In the genomic region with DNA sequence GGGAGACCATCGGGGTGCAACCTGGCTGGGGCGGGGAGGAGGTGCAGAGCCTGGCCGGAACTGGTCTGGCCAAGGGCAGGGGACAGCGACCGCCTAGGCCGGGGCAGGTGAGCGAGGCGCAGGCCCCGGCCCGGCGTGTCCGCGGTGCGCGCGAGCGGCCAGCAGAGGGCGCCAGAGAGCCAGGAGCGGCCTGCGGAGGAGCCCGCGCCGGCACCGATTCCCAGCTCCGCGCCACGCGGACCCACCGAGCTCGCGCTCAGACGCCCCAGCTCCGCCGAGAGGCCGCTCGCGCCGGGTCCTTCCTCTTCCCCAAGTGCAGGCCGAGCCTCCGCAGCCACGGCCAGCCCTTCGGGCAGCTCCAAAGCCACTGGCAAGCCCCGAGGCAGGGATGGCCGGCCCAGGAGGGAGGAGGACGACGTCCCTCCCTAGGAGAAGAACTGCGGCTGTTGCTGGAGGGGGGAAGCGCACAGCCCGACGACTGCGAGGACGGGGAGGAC, we compare ENCODE assay signal across 8 cellular contexts.
DNase-seq lines count a peak whose midpoint lies in the region; ATAC-seq and TF ChIP-seq lines count a peak whose summit lies in the region.
"Not testable (repeated sequence)": the region's sequence is repeated elsewhere in the genome, so short reads cannot be mapped to it uniquely, and the experiment has no call there.

No MANE protein-coding gene starts in this region.

- H3K27me3 ChIP-seq in fibroblast of lung (ENCODE audit: control insufficient read depth, insufficient read depth, low read length); aorta (ENCODE audit: control insufficient read depth in 1 of 2, insufficient read depth in 2 of 2, low read length in 1 of 2): not testable (repeated sequence)

- H3K79me2 ChIP-seq in fibroblast of lung (ENCODE audit: control insufficient read depth, insufficient read depth, low read length), result not testable (repeated sequence)

- H3K9me3 Mint-ChIP-seq in activated naive CD8-positive, alpha-beta T cell treated with anti-CD3 and anti-CD28 coated beads for 36 hours, result not testable (repeated sequence)

- H3K4me2 ChIP-seq in fibroblast of lung (ENCODE audit: extremely low read depth, insufficient read depth, low read length), result not testable (repeated sequence)

- not testable (repeated sequence) for H3K4me1 Mint-ChIP-seq in activated naive CD8-positive, alpha-beta T cell treated with anti-CD3 and anti-CD28 coated beads for 36 hours

- H3K4me1 ChIP-seq in fibroblast of lung (ENCODE audit: control insufficient read depth, extremely low read depth, insufficient read depth, low read length); aorta (ENCODE audit: control insufficient read depth in 1 of 2, insufficient read depth in 2 of 2, low read length in 2 of 2): not testable (repeated sequence)

- not testable (repeated sequence) for H3K9me3 ChIP-seq in fibroblast of lung (ENCODE audit: control insufficient read depth, insufficient read depth, low read depth, low read length); aorta (ENCODE audit: control insufficient read depth, low read length)

- not testable (repeated sequence) for H3K36me3 Mint-ChIP-seq in activated naive CD8-positive, alpha-beta T cell treated with anti-CD3 and anti-CD28 coated beads for 36 hours

- 3% methylated on average over 41 to 52 of the region's 52 CpGs for WGBS in aorta, 2 donors

- H3K4me3 Mint-ChIP-seq in activated naive CD8-positive, alpha-beta T cell treated with anti-CD3 and anti-CD28 coated beads for 36 hours, result not testable (repeated sequence)

- not testable (repeated sequence) for H3K27ac Mint-ChIP-seq in activated naive CD8-positive, alpha-beta T cell treated with anti-CD3 and anti-CD28 coated beads for 36 hours

- DNase-seq in GM10266 (ENCODE audit: extremely low spot score) (peak; percentile 47), NCI-H1048 (lab: John Stamatoyannopoulos, UW) (peak; percentile 4), fibroblast of lung (ENCODE audit: low read depth in 2 of 2) (peak; percentile 7 to 40), lung microvascular endothelial cell (ENCODE audit: low read depth in 2 of 2) (peak; percentile 13 to 55), aorta (peak; percentile 61 to 89)
- DNase-seq in activated naive CD8-positive, alpha-beta T cell treated with anti-CD3 and anti-CD28 coated beads for 36 hours, result peak; percentile 66
- DNase-seq in stimulated activated CD4-positive, alpha-beta T cell treated with anti-CD3 and anti-CD28 coated beads, Interleukin-12 subunit alpha, Interleukin-12 subunit beta, amount 100 ng/mL, for 4 hours, result peak; percentile 51

- not testable (repeated sequence) for H4K20me1 ChIP-seq in fibroblast of lung (ENCODE audit: control insufficient read depth, extremely low read depth, insufficient read depth, low read length)

- not testable (repeated sequence) for H3K36me3 ChIP-seq in fibroblast of lung (ENCODE audit: control insufficient read depth, insufficient read depth, low read length); aorta (ENCODE audit: control insufficient read depth in 1 of 2, insufficient read depth in 2 of 2, low read length in 1 of 2)

- H3K27me3 Mint-ChIP-seq in activated naive CD8-positive, alpha-beta T cell treated with anti-CD3 and anti-CD28 coated beads for 36 hours, result peaks cover 25% of the 10 kb centered on the region

- peak overlapping the region; percentile 33 for H2AFZ ChIP-seq in fibroblast of lung (ENCODE audit: low read length)

- TF ChIP-seq CTCF in GM10266 (IDR thresholded peaks at IDR 0.05; ENCODE audit: control insufficient read depth, insufficient read depth, low read depth, missing control alignments) (peak; percentile 73), VCaP (conservative IDR thresholded peaks at IDR 0.05) (peak; percentile 86), fibroblast of lung (conservative IDR thresholded peaks at IDR 0.05 in 1 of 2, IDR thresholded peaks at IDR 0.05 in 1 of 2; ENCODE audit: low read depth in 1 of 2, low read length in 2 of 2) (peak; percentile 18 to 41)

- H3K9ac ChIP-seq in fibroblast of lung (ENCODE audit: insufficient read depth, low read length), result not testable (repeated sequence)

- not testable (repeated sequence) for ATAC-seq in aorta (ENCODE audit: low FRiP score)

- H3K27ac ChIP-seq in VCaP; fibroblast of lung (ENCODE audit: insufficient read depth, low read length); aorta (ENCODE audit: low read depth in 1 of 2, low read length in 2 of 2): not testable (repeated sequence)

- intact Hi-C loops in aorta (cut with DNase I), result not testable (repeated sequence)

- H3K4me3 ChIP-seq in fibroblast of lung (replicated peaks in 1 of 4; ENCODE audit: control extremely low read depth in 1 of 4, insufficient read depth in 1 of 4, low read depth in 3 of 4, low read length in 4 of 4), result peak overlapping the region in 1 of 4 experiments; percentile 22
- H3K4me3 ChIP-seq in aorta (ENCODE audit: low read length in 2 of 2), result not testable (repeated sequence)

Comparison
In these comparisons a context has a peak if more than half of its experiments do, and no peak if none do; other contexts are left out.
1. DNase-seq: peak in every context shown above with its lines; median percentile 75 in aorta; 66 in activated naive CD8-positive, alpha-beta T cell treated with anti-CD3 and anti-CD28 coated beads for 36 hours; 51 in stimulated activated CD4-positive, alpha-beta T cell treated with anti-CD3 and anti-CD28 coated beads, Interleukin-12 subunit alpha, Interleukin-12 subunit beta, amount 100 ng/mL, for 4 hours; 47 in GM10266; 34 in lung microvascular endothelial cell; 24 in fibroblast of lung; 4 in NCI-H1048.
2. CTCF ChIP-seq: peak in every context shown above with its lines; median percentile 86 in VCaP; 73 in GM10266; 30 in fibroblast of lung.